Comparison of ENCODE assay signal across 11 cellular contexts in the genomic region with DNA sequence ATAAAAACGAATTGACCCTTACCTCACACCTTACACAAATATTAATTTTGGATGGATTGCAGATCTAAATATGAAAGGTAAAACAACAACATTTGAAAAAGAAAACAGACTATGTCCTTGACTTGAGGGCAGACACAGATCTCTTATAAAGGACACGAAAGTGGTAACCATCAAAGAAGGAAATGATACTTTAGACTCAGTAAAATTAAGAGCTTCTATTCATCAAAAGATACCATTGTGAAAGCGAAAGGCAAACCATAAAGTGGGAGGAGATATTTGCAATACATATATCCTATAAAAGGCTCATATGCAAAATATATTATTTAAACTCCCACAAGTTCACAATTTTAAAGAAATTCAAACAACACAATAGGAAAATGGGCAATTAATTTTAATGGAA.
DNase-seq lines count a peak whose midpoint lies in the region; ATAC-seq and TF ChIP-seq lines count a peak whose summit lies in the region.
"Had no signal": no experiment of that assay in that cellular context is flagged by ENCODE, and none has a peak within 500 bp of the region (broad histone marks: within the 10 kb centered on the region; RNA-seq: fewer than 3 reads in every experiment).

No MANE protein-coding gene starts in this region.

- no peak for TF ChIP-seq CTCF in GM10266 (IDR thresholded peaks at IDR 0.05; ENCODE audit: control insufficient read depth, insufficient read depth, low read depth, missing control alignments)

- ATAC-seq in GM18502 (IDR thresholded peaks at IDR 0.05; ENCODE audit: poor library complexity, unreplicated experiment) (peak; percentile 76), GM19324 (IDR thresholded peaks at IDR 0.05; ENCODE audit: low FRiP score, unreplicated experiment) (peak; percentile 57), HG02759 (IDR thresholded peaks at IDR 0.05; ENCODE audit: unreplicated experiment) (peak; percentile 62), HG03571 (IDR thresholded peaks at IDR 0.05; ENCODE audit: unreplicated experiment) (peak; percentile 85)

- DNase-seq in DMS 273 treated with DMSO at 0.1 percent for 48 hours (lab: John Stamatoyannopoulos, UW) (no peak), pons (ENCODE audit: low spot score) (no peak), GM10266 (ENCODE audit: extremely low spot score) (no peak)
- no peak for DNase-seq in activated T-cell treated with anti-CD3 and anti-CD28 coated beads, Interleukin-2, amount 50 U/mL, for 48 hours
- DNase-seq: activated CD4-positive, alpha-beta T cell treated with anti-CD3 and anti-CD28 coated beads for 1 hour; HFFc6; SIG-M5 had no signal
